Comparison of ENCODE assay signal across 11 cellular contexts in the genomic region with DNA sequence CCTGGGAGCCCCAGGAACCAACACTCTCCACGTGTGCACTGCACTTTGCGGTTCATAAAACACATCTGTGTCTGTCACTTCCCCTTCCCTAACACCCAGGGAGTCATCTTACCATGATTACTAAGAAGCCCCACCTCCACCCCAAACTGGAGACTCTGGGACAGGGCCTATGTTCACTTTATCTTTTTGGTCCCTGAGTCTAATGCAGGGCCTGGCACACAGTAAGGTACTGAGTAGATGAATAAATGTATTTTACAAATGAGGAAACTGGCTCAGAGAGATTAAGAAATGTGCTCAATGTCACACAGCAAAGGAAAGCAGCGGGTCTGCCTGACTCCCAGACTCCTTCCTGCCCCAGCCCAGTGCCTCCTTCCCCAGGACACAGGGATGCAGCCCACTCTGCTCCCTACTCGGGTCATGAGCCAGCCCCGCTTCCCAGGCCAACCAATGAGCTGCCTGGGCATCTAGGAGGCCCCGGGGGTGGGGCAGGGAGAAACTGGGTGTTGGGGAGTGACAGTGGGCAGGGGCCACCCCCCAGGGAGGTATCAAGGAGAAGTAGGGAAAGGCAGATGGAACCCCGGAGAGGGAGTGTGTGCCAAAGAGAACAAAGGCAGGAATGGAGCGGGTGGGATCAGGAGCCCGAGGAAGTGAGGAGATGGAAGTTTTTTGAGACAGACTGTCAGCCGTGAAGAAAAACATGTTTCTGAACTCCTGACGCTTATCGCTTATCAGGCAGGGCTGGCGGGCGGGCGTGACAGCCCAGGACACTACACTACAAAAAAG. TPM values are rescaled to one million over a fixed set of nuclear protein-coding genes. Genes with fewer than 3 reads are reported as not detected.
A peak's percentile ranks its signal among the peaks of the same experiment; 100 is the strongest.
DNase-seq lines count a peak whose midpoint lies in the region; FAIRE-seq and TF ChIP-seq lines count a peak whose summit lies in the region.
"Had no signal": no experiment of that assay in that cellular context is flagged by ENCODE, and none has a peak within 500 bp of the region (broad histone marks: within the 10 kb centered on the region; RNA-seq: fewer than 3 reads in every experiment).

No MANE protein-coding gene starts in this region.

- H3K4me2 ChIP-seq in neuronal stem cell (ENCODE audit: insufficient read depth, low read length, poor library complexity, severe bottlenecking): no peak overlapping the region

- H2BK5ac ChIP-seq in neuronal stem cell (ENCODE audit: low read length): no peak overlapping the region

- no peak overlapping the region for H3K4ac ChIP-seq in neuronal stem cell (ENCODE audit: low read length)

- no peak overlapping the region for H3K18ac ChIP-seq in neuronal stem cell (ENCODE audit: low read length)

- peak; percentile 42 for DNase-seq in GM13976 (ENCODE audit: low spot score)
- DNase-seq in OCI-M1 (lab: John Stamatoyannopoulos, UW): peak; percentile 69
- peak; percentile 74 to 78 for DNase-seq in erythroblast (lab: John Stamatoyannopoulos, UW)
- DNase-seq in neuronal stem cell (ENCODE audit: low spot score): no peak
- DNase-seq in NCI-H446 treated with DMSO at 0.1 percent for 48 hours (lab: John Stamatoyannopoulos, UW): no peak
- DNase-seq in ACHN: no peak
- no peak for DNase-seq in NCI-H510A treated with DMSO at 0.1 percent for 48 hours (lab: John Stamatoyannopoulos, UW)
- DNase-seq in small intestine: no peak
- DNase-seq: activated CD8-positive, alpha-beta memory T cell treated with anti-CD3 and anti-CD28 coated beads, Interleukin-2, amount 50 U/mL, for 4 hours; NCI-H1092 treated with DMSO at 0.1 percent for 48 hours had no signal

- WGBS in neuronal stem cell (ENCODE audit: extremely low coverage in 2 of 2, insufficient read length in 2 of 2, insufficient replicate concordance in 1 of 2), 2 donors: no CpG with 5 or more reads among the region's 15 CpGs
- WGBS in small intestine, 3 donors: 60 to 71% (median 65%) methylated on average over 15 of the region's 15 CpGs

- H2BK15ac ChIP-seq in neuronal stem cell (ENCODE audit: low read length): no peak overlapping the region

- peak overlapping the region; percentile 46 for H2BK12ac ChIP-seq in neuronal stem cell (ENCODE audit: low read length)

- no peak overlapping the region for H3K4me3 ChIP-seq in neuronal stem cell (ENCODE audit: low read length in 2 of 2)
- H3K4me3 ChIP-seq in small intestine (ENCODE audit: low read depth in 1 of 2, low read length in 2 of 2): no peak overlapping the region

- no peak for TF ChIP-seq CTCF in GM13976 (IDR thresholded peaks at IDR 0.05; ENCODE audit: borderline replicate concordance, control extremely low read depth, extremely low read depth, insufficient read depth, missing control alignments)

- TF ChIP-seq POLR2A in erythroblast (IDR thresholded peaks at IDR 0.05; ENCODE audit: low read length): peak; percentile 11

- no peak overlapping the region for H3K27ac ChIP-seq in neuronal stem cell (replicated peaks; ENCODE audit: low read length)
- H3K27ac ChIP-seq in small intestine (ENCODE audit: low read depth in 1 of 2, low read length in 1 of 2): no peak overlapping the region

- peaks cover 11 to 14% of the 10 kb centered on the region in 2 donors for H3K4me1 ChIP-seq in neuronal stem cell (ENCODE audit: control insufficient read depth in 2 of 2, insufficient read depth in 1 of 2, low read depth in 1 of 2, low read length in 2 of 2)
- peaks cover 1 to 9% of the 10 kb centered on the region in 2 donors for H3K4me1 ChIP-seq in small intestine (ENCODE audit: control insufficient read depth in 2 of 2, insufficient read depth in 1 of 2, low read depth in 1 of 2, low read length in 1 of 2)

- H3K36me3 ChIP-seq in neuronal stem cell (replicated peaks in 1 of 2; ENCODE audit: control insufficient read depth in 2 of 2, insufficient read depth in 2 of 2, low read length in 2 of 2) (no peaks in the 10 kb centered on the region), small intestine (ENCODE audit: control insufficient read depth in 2 of 2, insufficient read depth in 2 of 2, low read length in 2 of 2) (no peaks in the 10 kb centered on the region)

- no peak overlapping the region for H4K8ac ChIP-seq in neuronal stem cell (ENCODE audit: low read depth, low read length)

- no peak overlapping the region for H3K14ac ChIP-seq in neuronal stem cell (ENCODE audit: low read length)

- peak overlapping the region; percentile 74 for H2AFZ ChIP-seq in neuronal stem cell (ENCODE audit: low read length)

- no peak overlapping the region for H3K9ac ChIP-seq in neuronal stem cell (ENCODE audit: low read depth, low read length, poor library complexity)

- peak overlapping the region; percentile 2 for H3K23ac ChIP-seq in neuronal stem cell (ENCODE audit: low read depth, low read length, poor library complexity)

- H4K91ac ChIP-seq in neuronal stem cell (ENCODE audit: low read depth, low read length, poor library complexity): no peak overlapping the region

- H3K79me1 ChIP-seq in neuronal stem cell (ENCODE audit: low read depth, low read length): no peaks in the 10 kb centered on the region

- no peaks in the 10 kb centered on the region for H3K27me3 ChIP-seq in neuronal stem cell (ENCODE audit: control insufficient read depth in 3 of 3, insufficient read depth in 3 of 3, low read depth in 1 of 3, low read length in 3 of 3)
- no peaks in the 10 kb centered on the region for H3K27me3 ChIP-seq in small intestine (ENCODE audit: control insufficient read depth in 2 of 2, insufficient read depth in 2 of 2, low read length in 2 of 2)

- peaks cover 0 to 2% of the 10 kb centered on the region in 2 donors for H3K9me3 ChIP-seq in neuronal stem cell (replicated peaks in 1 of 2; ENCODE audit: control insufficient read depth in 2 of 2, insufficient read depth in 1 of 2, low read depth in 1 of 2, low read length in 2 of 2)
- H3K9me3 ChIP-seq in small intestine (ENCODE audit: control insufficient read depth, low read depth): no peaks in the 10 kb centered on the region

- in situ Hi-C loops in GM13976 (cut with MboI; ENCODE audit: low sequenced_read_pairs, unreplicated experiment) (no loop called here), ACHN (cut with HindIII; ENCODE audit: low pct_ligation_motif_present, low pct_unique_long_range_greater_than_20kb, low sequenced_read_pairs) (no loop called here)

- peak overlapping the region; percentile 89 for H2AK5ac ChIP-seq in neuronal stem cell (ENCODE audit: low read depth, low read length)

- H2BK120ac ChIP-seq in neuronal stem cell (ENCODE audit: low read depth, low read length): no peak overlapping the region

- FAIRE-seq in small intestine (lab: Jason Lieb, UNC): no peak
- FAIRE-seq: D721Med had no signal

RNA-seq across cellular contexts. Expression of a gene that starts 30.5 kb away (rescaled TPM):
- polyA plus RNA-seq in neuronal stem cell (2013, experiment 1 of 2): 2.1 TPM
- polyA plus RNA-seq in neuronal stem cell (2013, experiment 2 of 2): 1.9 TPM
- polyA plus RNA-seq in small intestine: 10 to 100 TPM in 1 of 3 donors, 1 to 10 TPM in 2; 8.9 to 18.9 (median 9.2) TPM

Comparison
In these comparisons a context has a peak if more than half of its experiments do, and no peak if none do; other contexts are left out.
1. DNase-seq: peak in GM13976 (single experiment), OCI-M1 (single experiment) and erythroblast (2 of 2); none in neuronal stem cell (single experiment), NCI-H446 treated with DMSO at 0.1 percent for 48 hours (single experiment), ACHN (single experiment), NCI-H510A treated with DMSO at 0.1 percent for 48 hours (single experiment) and small intestine (single experiment).